Comparison of ENCODE assay signal across 31 cellular contexts in the genomic region with DNA sequence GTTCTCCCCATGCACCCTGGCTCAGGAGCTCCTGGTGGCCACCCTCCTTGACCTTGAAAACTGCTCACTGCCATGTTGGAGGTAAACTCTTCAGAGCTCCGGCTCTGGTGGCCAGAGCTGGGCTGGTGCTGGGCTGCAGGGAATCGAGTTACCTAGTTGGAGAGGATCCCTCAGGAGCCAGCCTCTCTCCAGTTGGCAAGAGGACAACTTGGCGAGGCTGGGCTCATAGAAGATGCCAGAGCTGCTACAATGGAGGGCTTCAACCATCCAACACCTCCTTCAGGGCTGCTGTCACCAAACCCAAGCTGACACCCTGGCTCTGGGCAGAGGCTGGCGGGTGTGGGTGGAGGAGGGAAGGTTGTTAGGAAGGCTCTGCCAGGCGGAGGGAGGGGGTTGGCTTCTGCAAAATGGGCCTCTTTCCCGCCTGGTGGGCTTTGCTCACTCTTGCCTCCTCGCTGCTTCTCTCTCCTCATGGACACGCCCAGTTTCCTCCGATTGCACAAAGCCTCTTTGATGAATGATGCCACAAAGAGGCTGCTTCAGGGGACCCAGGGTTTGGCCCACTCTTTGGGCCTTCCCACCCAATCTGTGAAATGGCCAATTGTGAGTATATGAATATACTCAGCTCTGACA. TPM values are rescaled to one million over a fixed set of nuclear protein-coding genes. Genes with fewer than 3 reads are reported as not detected.
DNase-seq lines count a peak whose midpoint lies in the region; ATAC-seq, FAIRE-seq and TF ChIP-seq lines count a peak whose summit lies in the region.
"Had no signal": no experiment of that assay in that cellular context is flagged by ENCODE, and none has a peak within 500 bp of the region (broad histone marks: within the 10 kb centered on the region; RNA-seq: fewer than 3 reads in every experiment).

No MANE protein-coding gene starts in this region.

- H3K23me2 ChIP-seq in H1 (ENCODE audit: low read depth, low read length), result no peaks in the 10 kb centered on the region

- TF ChIP-seq RAD21 in H1 (IDR thresholded peaks at IDR 0.05 in 1 of 2, conservative IDR thresholded peaks at IDR 0.05 in 1 of 2; ENCODE audit: low read depth in 2 of 2, low read length in 2 of 2), result no peak

- no peak overlapping the region for H3K23ac ChIP-seq in H1 (ENCODE audit: insufficient read length)
- no peak overlapping the region for H3K23ac ChIP-seq in neuronal stem cell (ENCODE audit: low read depth, low read length, poor library complexity)

- H3K79me2 ChIP-seq in H1 (ENCODE audit: control insufficient read depth in 1 of 2, insufficient read depth in 2 of 2, low read length in 2 of 2), result no peaks in the 10 kb centered on the region

- no peak overlapping the region for H3K4ac ChIP-seq in H1 (replicated peaks; ENCODE audit: insufficient read length, low read depth, low read length)
- H3K4ac ChIP-seq in neuronal stem cell (ENCODE audit: low read length), result no peak overlapping the region

- ATAC-seq in Right ventricle myocardium superior (ENCODE audit: poor library complexity), result peak; percentile 89
- no peak for ATAC-seq in gastroesophageal sphincter
- ATAC-seq in GM21360 (IDR thresholded peaks at IDR 0.05; ENCODE audit: unreplicated experiment), result no peak
- ATAC-seq: left colon had no signal

- 78% methylated on average over 9 of the region's 9 CpGs; no CpG with 5 or more reads in 1 of the 2 experiments for WGBS in H1 (ENCODE audit: extremely low coverage in 1 of 2, insufficient coverage in 1 of 2, insufficient read length in 1 of 2, insufficient replicate concordance in 2 of 2, low coverage in 1 of 2, low lambda C conversion rate in 2 of 2, missing lambda C conversion rate in 1 of 2), 2 experiments
- WGBS in neuronal stem cell (ENCODE audit: extremely low coverage in 2 of 2, insufficient read length in 2 of 2, insufficient replicate concordance in 1 of 2), 2 donors, result no CpG with 5 or more reads among the region's 9 CpGs
- 75 to 76% methylated on average over 2 to 4 of the region's 9 CpGs for WGBS in gastroesophageal sphincter (ENCODE audit: low coverage in 1 of 2), 2 donors

- H3K9ac ChIP-seq in H1 (replicated peaks in 1 of 4; ENCODE audit: extremely low read depth in 1 of 4, low read depth in 3 of 4, low read length in 3 of 4) (no peak overlapping the region), neuronal stem cell (ENCODE audit: low read depth, low read length, poor library complexity) (no peak overlapping the region)
- H3K9ac ChIP-seq: GM23248 had no signal

- no peak overlapping the region for H2AFZ ChIP-seq in H1 (ENCODE audit: low read length)
- H2AFZ ChIP-seq in neuronal stem cell (ENCODE audit: low read length), result no peak overlapping the region
- H2AFZ ChIP-seq: GM23248 had no signal

- no peak overlapping the region for H3K56ac ChIP-seq in H1 (replicated peaks; ENCODE audit: insufficient read length, low read depth, low read length)

- TF ChIP-seq CTCF in right atrium auricular region (IDR thresholded peaks at IDR 0.05), result no peak
- no peak for TF ChIP-seq CTCF in H1 (IDR thresholded peaks at IDR 0.05; ENCODE audit: control extremely low read depth in 1 of 3, insufficient read depth in 1 of 3, low read depth in 1 of 3, low read length in 3 of 3)
- TF ChIP-seq CTCF in gastroesophageal sphincter (IDR thresholded peaks at IDR 0.05), result no peak
- no peak for TF ChIP-seq CTCF in BE2C (IDR thresholded peaks at IDR 0.05; ENCODE audit: low read depth, low read length)

- H3K4me2 ChIP-seq in H1 (ENCODE audit: insufficient read depth in 1 of 2, low read depth in 2 of 2, low read length in 2 of 2) (no peak overlapping the region), neuronal stem cell (ENCODE audit: insufficient read depth, low read length, poor library complexity, severe bottlenecking) (no peak overlapping the region)

- H2BK20ac ChIP-seq in H1 (ENCODE audit: low read length), result no peak overlapping the region

- TF ChIP-seq EP300 in H1 (IDR thresholded peaks at IDR 0.05; ENCODE audit: borderline replicate concordance in 1 of 2, low read depth in 2 of 2, low read length in 2 of 2) (no peak), gastroesophageal sphincter (IDR thresholded peaks at IDR 0.05) (no peak)

- H4K91ac ChIP-seq in H1 (replicated peaks; ENCODE audit: insufficient read length, low read length) (no peak overlapping the region), neuronal stem cell (ENCODE audit: low read depth, low read length, poor library complexity) (no peak overlapping the region)

- peak; percentile 64 for DNase-seq in Right ventricle myocardium superior
- no peak for DNase-seq in right atrium auricular region (ENCODE audit: low spot score)
- DNase-seq in H1 (ENCODE audit: low read depth in 1 of 2, low spot score in 2 of 2), result no peak
- DNase-seq in neuronal stem cell (ENCODE audit: low spot score), result no peak
- no peak for DNase-seq in BE2C
- no peak for DNase-seq in activated T-cell treated with anti-CD3 and anti-CD28 coated beads for 4 hours
- DNase-seq: activated CD4-positive, alpha-beta T cell treated with anti-CD3 and anti-CD28 coated beads for 4 hours; activated gamma-delta T cell; activated naive CD8-positive, alpha-beta T cell treated with anti-CD3 and anti-CD28 coated beads for 36 hours; activated T-cell treated with anti-CD3 and anti-CD28 coated beads, Interleukin-2, amount 50 U/mL, for 1 hour; CD4-positive, CD25-positive, alpha-beta regulatory T cell; GM23248; HFFc6; hypothalamus; left colon; NCI-H1048; NCI-H187; NCI-H226; NCI-H774; nephron progenitor cell; SJCRH30; stimulated activated CD4-positive, alpha-beta T cell treated with anti-CD3 and anti-CD28 coated beads, Interleukin-4, amount 100 ng/mL, for 24 hours; SW 1271; T1000; upper lobe of left lung had no signal

- H4K5ac ChIP-seq in H1 (ENCODE audit: insufficient read length, low read depth, low read length), result no peak overlapping the region

- H3K79me1 ChIP-seq in H1 (ENCODE audit: low read depth, low read length) (no peaks in the 10 kb centered on the region; the same call in 1 of the 2 replicates), neuronal stem cell (ENCODE audit: low read depth, low read length) (no peaks in the 10 kb centered on the region)

- H3K4me3 ChIP-seq in right atrium auricular region (no peak overlapping the region), H1 (ENCODE audit: extremely low read depth in 1 of 4, insufficient read depth in 2 of 4, low read depth in 3 of 4, low read length in 4 of 4) (no peak overlapping the region), neuronal stem cell (ENCODE audit: low read length in 2 of 2) (no peak overlapping the region), gastroesophageal sphincter (no peak overlapping the region), BE2C (ENCODE audit: low read depth, low read length) (no peak overlapping the region)
- H3K4me3 ChIP-seq: breast epithelium, GM23248, right lobe of liver, SJCRH30, upper lobe of left lung had no signal

- no peaks in the 10 kb centered on the region for H3K36me3 ChIP-seq in right atrium auricular region
- no peaks in the 10 kb centered on the region for H3K36me3 ChIP-seq in H1 (ENCODE audit: control insufficient read depth in 2 of 4, insufficient read depth in 4 of 4, low read length in 3 of 4)
- no peaks in the 10 kb centered on the region for H3K36me3 ChIP-seq in neuronal stem cell (replicated peaks in 1 of 2; ENCODE audit: control insufficient read depth in 2 of 2, insufficient read depth in 2 of 2, low read length in 2 of 2)
- H3K36me3 ChIP-seq in gastroesophageal sphincter, result no peaks in the 10 kb centered on the region
- H3K36me3 ChIP-seq in BE2C, result no peaks in the 10 kb centered on the region
- H3K36me3 ChIP-seq: breast epithelium, right lobe of liver, SJCRH30, upper lobe of left lung had no signal

- H2BK120ac ChIP-seq in H1 (replicated peaks; ENCODE audit: low read depth, low read length) (no peak overlapping the region), neuronal stem cell (ENCODE audit: low read depth, low read length) (no peak overlapping the region)

- CTCF ChIA-PET in H1 (lab: Charles Lee; ENCODE audit: partially characterized antibody), result interaction anchor here (0.7 to 18.7 kb wide), 9 partner anchors 10 to 186 kb away, joined by 3 to 252 read pairs (median 5); partner anchors contain the start of gene WNT11

- no peak for FAIRE-seq in H1 (lab: Jason Lieb, UNC)
- FAIRE-seq: A204.1 had no signal

- H3K18ac ChIP-seq in H1 (ENCODE audit: extremely low read depth, low read length), result no peak overlapping the region
- peak overlapping the region; percentile 70 for H3K18ac ChIP-seq in neuronal stem cell (ENCODE audit: low read length)

- no peaks in the 10 kb centered on the region for H3K9me3 ChIP-seq in right atrium auricular region
- H3K9me3 ChIP-seq in H1 (ENCODE audit: insufficient read depth in 2 of 2, low read depth in 1 of 2, low read length in 1 of 2), result no peaks in the 10 kb centered on the region
- H3K9me3 ChIP-seq in neuronal stem cell (replicated peaks in 1 of 2; ENCODE audit: control insufficient read depth in 2 of 2, insufficient read depth in 1 of 2, low read depth in 1 of 2, low read length in 2 of 2), result no peaks in the 10 kb centered on the region
- H3K9me3 ChIP-seq in gastroesophageal sphincter, result no peaks in the 10 kb centered on the region
- H3K9me3 ChIP-seq in BE2C, result no peaks in the 10 kb centered on the region
- H3K9me3 ChIP-seq: breast epithelium, right lobe of liver, SJCRH30, upper lobe of left lung had no signal

- H3K4me1 ChIP-seq in right atrium auricular region, result peaks cover 0 to 6% of the 10 kb centered on the region in 2 donors
- H3K4me1 ChIP-seq in H1 (replicated peaks in 1 of 4; ENCODE audit: control insufficient read depth in 3 of 4, insufficient read depth in 4 of 4, low read length in 3 of 4), result peaks cover 2 to 11% (median 3%) of the 10 kb centered on the region in 4 experiments; a peak in 5 of 7 replicates
- H3K4me1 ChIP-seq in neuronal stem cell (ENCODE audit: control insufficient read depth in 2 of 2, insufficient read depth in 1 of 2, low read depth in 1 of 2, low read length in 2 of 2), result peaks cover 10 to 18% of the 10 kb centered on the region in 2 donors
- no peaks in the 10 kb centered on the region for H3K4me1 ChIP-seq in gastroesophageal sphincter
- peaks cover 9% of the 10 kb centered on the region for H3K4me1 ChIP-seq in BE2C
- H3K4me1 ChIP-seq: breast epithelium, right lobe of liver, SJCRH30 had no signal

- intact Hi-C loops in Right ventricle myocardium superior (cut with DNase I), result no loop called here

- H3K14ac ChIP-seq in H1 (ENCODE audit: insufficient read length) (no peak overlapping the region), neuronal stem cell (ENCODE audit: low read length) (no peak overlapping the region)

- no peaks in the 10 kb centered on the region for H3K27me3 ChIP-seq in right atrium auricular region
- H3K27me3 ChIP-seq in H1 (replicated peaks in 1 of 4; ENCODE audit: control insufficient read depth in 3 of 4, extremely low read depth in 1 of 4, insufficient read depth in 3 of 4, low read length in 3 of 4), result peaks cover 0 to 6% (median 1%) of the 10 kb centered on the region in 4 experiments; a peak in 2 of 7 replicates
- H3K27me3 ChIP-seq in neuronal stem cell (ENCODE audit: control insufficient read depth in 3 of 3, insufficient read depth in 3 of 3, low read depth in 1 of 3, low read length in 3 of 3), result peaks cover 0 to 16% (median under 1%) of the 10 kb centered on the region in 3 experiments
- H3K27me3 ChIP-seq in gastroesophageal sphincter, result no peaks in the 10 kb centered on the region
- no peaks in the 10 kb centered on the region for H3K27me3 ChIP-seq in BE2C
- H3K27me3 ChIP-seq: breast epithelium, right lobe of liver, SJCRH30, upper lobe of left lung had no signal

- H2BK15ac ChIP-seq in H1 (ENCODE audit: low read length) (peak overlapping the region; percentile 72; the same call in 1 of the 2 replicates), neuronal stem cell (ENCODE audit: low read length) (peak overlapping the region; percentile 68)

- no peak for TF ChIP-seq POLR2A in H1 (IDR thresholded peaks at IDR 0.05; ENCODE audit: control extremely low read depth in 1 of 2, low read depth in 2 of 2, low read length in 2 of 2)
- TF ChIP-seq POLR2A in gastroesophageal sphincter (IDR thresholded peaks at IDR 0.05), result no peak

- no peaks in the 10 kb centered on the region for H4K20me1 ChIP-seq in H1 (replicated peaks in 1 of 2; ENCODE audit: control insufficient read depth in 1 of 2, insufficient read depth in 2 of 2, low read length in 2 of 2)

- H3K27ac ChIP-seq in right atrium auricular region (no peak overlapping the region), H1 (ENCODE audit: low read depth, low read length) (no peak overlapping the region), neuronal stem cell (replicated peaks; ENCODE audit: low read length) (no peak overlapping the region), gastroesophageal sphincter (no peak overlapping the region)
- H3K27ac ChIP-seq: breast epithelium, GM23248, right lobe of liver, SJCRH30, upper lobe of left lung, VCaP had no signal

- POLR2A ChIA-PET in H1 (lab: Charles Lee; ENCODE audit: partially characterized antibody), result interaction anchor here (0.6 to 1.1 kb wide), 2 partner anchors 24 to 94 kb away, joined by 3 to 4 read pairs; no protein-coding TSS in a partner anchor

- H2AK5ac ChIP-seq in H1 (ENCODE audit: low read depth, low read length) (no peak overlapping the region), neuronal stem cell (ENCODE audit: low read depth, low read length) (peak overlapping the region; percentile 66)

- H4K8ac ChIP-seq in H1 (ENCODE audit: extremely low read depth, insufficient read depth, low read length), result no peak overlapping the region
- no peak overlapping the region for H4K8ac ChIP-seq in neuronal stem cell (ENCODE audit: low read depth, low read length)

- no peak overlapping the region for H2BK12ac ChIP-seq in H1 (ENCODE audit: low read depth, low read length)
- H2BK12ac ChIP-seq in neuronal stem cell (ENCODE audit: low read length), result no peak overlapping the region

- H2BK5ac ChIP-seq in H1 (ENCODE audit: low read depth, low read length) (no peak overlapping the region), neuronal stem cell (ENCODE audit: low read length) (no peak overlapping the region)

RNA-seq across cellular contexts. Expression of gene THAP12, which starts 53.1 kb away (rescaled TPM):
- total RNA-seq in Right ventricle myocardium superior, result 18.3 TPM
- 10 to 100 TPM; 15.1 to 16.2 TPM for total RNA-seq in right atrium auricular region
- total RNA-seq in H1 (2021; fragmentation: NEBNext Ultra II Directional; extraction: Animal tissue kit (Norgen Biotek cat#: 25700)), result 33.0 and 39.9 TPM in 2 replicates
- 7.2 and 12.0 TPM in 2 replicates for polyA plus RNA-seq in H1 (2011; rRNA removed)
- polyA plus RNA-seq in H1 (2011; cell fraction: cytosol; rRNA removed), result 15.6 TPM
- 11.0 TPM for polyA plus RNA-seq in H1 (2011; cell fraction: nucleus; rRNA removed)
- polyA plus RNA-seq in H1 (2012, experiment 1 of 2), result 12.3 to 23.5 TPM (median 14.7 TPM) in 4 replicates
- polyA plus RNA-seq in H1 (2012, experiment 2 of 2), result 2.7 TPM
- 31.9 TPM for polyA plus RNA-seq in H1 (2013, experiment 1 of 2)
- polyA plus RNA-seq in H1 (2013, experiment 2 of 2), result 30.4 TPM
- 14.5 and 22.1 TPM in 2 replicates for polyA minus RNA-seq in H1 (2011; rRNA and poly(A)+ RNA removed)
- polyA minus RNA-seq in H1 (2011; cell fraction: cytosol; rRNA and poly(A)+ RNA removed), result 8.9 TPM
- polyA minus RNA-seq in H1 (2011; cell fraction: nucleus; rRNA and poly(A)+ RNA removed), result 37.8 TPM
- polyA plus RNA-seq in neuronal stem cell (2013, experiment 1 of 2), result 48.7 TPM
- 47.2 TPM for polyA plus RNA-seq in neuronal stem cell (2013, experiment 2 of 2)
- 10 to 100 TPM; 20.7 to 38.6 (median 32.6) TPM for total RNA-seq in gastroesophageal sphincter
- polyA plus RNA-seq in BE2C (2012; ENCODE audit: insufficient read depth, insufficient read length, low read depth), result 67.9 TPM

RNA-seq across cellular contexts. Expression of gene GVQW3, which starts 53.3 kb away (rescaled TPM):
- total RNA-seq in Right ventricle myocardium superior (1.5 TPM), right atrium auricular region (under 1 TPM; 0.89 to 0.90 TPM), gastroesophageal sphincter (under 1 TPM; 0.16 to 0.89 (median 0.81) TPM)
- 7.6 and 8.1 TPM in 2 replicates for total RNA-seq in H1 (2021; fragmentation: NEBNext Ultra II Directional; extraction: Animal tissue kit (Norgen Biotek cat#: 25700))
- polyA plus RNA-seq in H1 (2011; rRNA removed), result 5.5 and 5.9 TPM in 2 replicates
- polyA plus RNA-seq in H1 (2011; cell fraction: cytosol; rRNA removed), result 7.8 TPM
- 6.9 TPM for polyA plus RNA-seq in H1 (2011; cell fraction: nucleus; rRNA removed)
- 5.3 to 9.2 TPM (median 5.6 TPM) in 4 replicates for polyA plus RNA-seq in H1 (2012, experiment 1 of 2)
- 1.4 TPM for polyA plus RNA-seq in H1 (2012, experiment 2 of 2)
- polyA plus RNA-seq in H1 (2013, experiment 1 of 2), result 4.7 TPM
- polyA plus RNA-seq in H1 (2013, experiment 2 of 2), result 4.4 TPM
- polyA minus RNA-seq in H1 (2011; rRNA and poly(A)+ RNA removed), result 11.3 and 15.3 TPM in 2 replicates
- polyA minus RNA-seq in H1 (2011; cell fraction: cytosol; rRNA and poly(A)+ RNA removed), result 7.2 TPM
- polyA minus RNA-seq in H1 (2011; cell fraction: nucleus; rRNA and poly(A)+ RNA removed), result 17.5 TPM
- polyA plus RNA-seq in neuronal stem cell (2013, experiment 1 of 2), result 8.2 TPM
- polyA plus RNA-seq in neuronal stem cell (2013, experiment 2 of 2), result 9.1 TPM
- 7.2 TPM for polyA plus RNA-seq in BE2C (2012; ENCODE audit: insufficient read depth, insufficient read length, low read depth)
